Comparison of ENCODE assay signal across 8 cellular contexts in genomic region chr15:76335851-76336253, GRCh38. TPM values are rescaled to one million over a fixed set of nuclear protein-coding genes. Genes with fewer than 3 reads are reported as not detected.
DNase-seq lines count a peak whose midpoint lies in the region; ATAC-seq, FAIRE-seq and TF ChIP-seq lines count a peak whose summit lies in the region.

No MANE protein-coding gene starts in this region.

- TF ChIP-seq CTCF in CD14-positive monocyte (IDR thresholded peaks at IDR 0.05) (no peak), VCaP (conservative IDR thresholded peaks at IDR 0.05) (no peak), keratinocyte (optimal IDR thresholded peaks at IDR 0.05 in 1 of 3, IDR thresholded peaks at IDR 0.05 in 1 of 3, conservative IDR thresholded peaks at IDR 0.05 in 1 of 3; ENCODE audit: extremely low read depth in 1 of 3, insufficient read depth in 2 of 3, low read length in 3 of 3) (no peak)

- peaks cover 5% of the 10 kb centered on the region for H4K20me1 ChIP-seq in keratinocyte (ENCODE audit: control insufficient read depth, extremely low read depth, insufficient read depth, low read length)

- H3K79me2 ChIP-seq in keratinocyte (ENCODE audit: control insufficient read depth, insufficient read depth, low read length), result no peaks in the 10 kb centered on the region

- no peak for DNase-seq in CD14-positive monocyte (ENCODE audit: low spot score)
- peak; percentile 37 to 68 for DNase-seq in HAP-1 (ENCODE audit: low spot score in 2 of 2)
- DNase-seq in keratinocyte (ENCODE audit: low read depth, low spot score), result no peak
- DNase-seq in NCI-H774 (lab: John Stamatoyannopoulos, UW), result no peak
- DNase-seq in activated gamma-delta T cell (lab: John Stamatoyannopoulos, UW), result no peak
- DNase-seq in cerebellar nuclear complex (lab: John Stamatoyannopoulos, UW), result no peak

- H3K4me3 Mint-ChIP-seq in CD14-positive monocyte, result peak overlapping the region; percentile 83 to 94

- H3K9me3 Mint-ChIP-seq in CD14-positive monocyte, result peaks cover 0 to 49% (median 37%) of the 10 kb centered on the region in 7 donors

- peaks cover 58% of the 10 kb centered on the region for H3K4me1 Mint-ChIP-seq in CD14-positive monocyte

- H3K27ac Mint-ChIP-seq in CD14-positive monocyte, result peak overlapping the region; percentile 56 to 95 (median 87)

- H3K36me3 ChIP-seq in HAP-1 (replicated peaks) (peaks cover 28% of the 10 kb centered on the region), keratinocyte (ENCODE audit: control insufficient read depth in 2 of 2, extremely low read depth in 1 of 2, insufficient read depth in 2 of 2, low read length in 2 of 2) (no peaks in the 10 kb centered on the region)

- H3K4me1 ChIP-seq in HAP-1 (peaks cover 18% of the 10 kb centered on the region), keratinocyte (ENCODE audit: control insufficient read depth, extremely low read depth, insufficient read depth, low read length) (peaks cover 15% of the 10 kb centered on the region)

- in situ Hi-C loops in HAP-1 (cut with MboI; ENCODE audit: low sequenced_read_pairs), result no loop called here

- H3K36me3 Mint-ChIP-seq in CD14-positive monocyte, result peaks cover 13 to 30% of the 10 kb centered on the region in 2 donors

- H3K27me3 ChIP-seq in HAP-1 (ENCODE audit: low read depth) (no peaks in the 10 kb centered on the region), keratinocyte (ENCODE audit: control insufficient read depth, extremely low read depth, insufficient read depth, low read length) (peaks cover 70% of the 10 kb centered on the region)

- FAIRE-seq in keratinocyte (lab: Jason Lieb, UNC), result no peak

- H3K4me3 ChIP-seq in HAP-1 (peak overlapping the region; percentile 54), keratinocyte (ENCODE audit: control insufficient read depth in 2 of 3, extremely low read depth in 1 of 3, insufficient read depth in 2 of 3, low read depth in 1 of 3, low read length in 3 of 3) (peak overlapping the region in 1 of 3 experiments; percentile 52)

- peaks cover 68 to 86% (median 79%) of the 10 kb centered on the region in 3 donors for H3K27me3 Mint-ChIP-seq in CD14-positive monocyte (ENCODE audit: low read depth in 3 of 3)

- dilution Hi-C loops in keratinocyte (cut with MboI; ENCODE audit: extremely low pct_ligation_motif_present, low sequenced_read_pairs), result no loop called here

- H3K27ac ChIP-seq in VCaP (peak overlapping the region; percentile 79), keratinocyte (ENCODE audit: control insufficient read depth, insufficient read depth, low read length) (no peak overlapping the region)

- ATAC-seq in HG02571 (IDR thresholded peaks at IDR 0.05; ENCODE audit: unreplicated experiment), result no peak

- H3K9me3 ChIP-seq in HAP-1 (peaks cover 4% of the 10 kb centered on the region), keratinocyte (ENCODE audit: control insufficient read depth, low read depth, low read length) (peaks cover 4% of the 10 kb centered on the region)

- intact Hi-C loops in CD14-positive monocyte (cut with micrococcal nuclease), result no loop called here

- H3K9me1 ChIP-seq in keratinocyte (ENCODE audit: control insufficient read depth, extremely low read depth, insufficient read depth, low read length), result no peaks in the 10 kb centered on the region

- H2AFZ ChIP-seq in keratinocyte (ENCODE audit: control insufficient read depth, low read length), result no peak overlapping the region

- no peak overlapping the region for H3K9ac ChIP-seq in keratinocyte (ENCODE audit: control insufficient read depth, extremely low read depth, insufficient read depth, low read length)

- H3K4me2 ChIP-seq in keratinocyte (ENCODE audit: control insufficient read depth, extremely low read depth, insufficient read depth, low read depth, low read length), result peak overlapping the region; percentile 33

RNA-seq across cellular contexts. Expression of gene ISL2, which starts 0.7 kb away (rescaled TPM):
- polyA plus RNA-seq in CD14-positive monocyte, result under 1 TPM; 0.40 to 0.52 TPM
- polyA plus RNA-seq in keratinocyte, result not detected in 3 replicates
- not detected for polyA plus RNA-seq in keratinocyte (2011; ENCODE audit: low read depth)
- polyA plus RNA-seq in keratinocyte (2011; cell fraction: cytosol; rRNA removed), result not detected in 2 replicates
- polyA plus RNA-seq in keratinocyte (2011; cell fraction: nucleus; rRNA removed), result not detected in 2 replicates
- not detected in 2 replicates for polyA plus RNA-seq in keratinocyte (2012; ENCODE audit: low replicate concordance)
- not detected in 3 replicates for polyA minus RNA-seq in keratinocyte
- not detected for polyA minus RNA-seq in keratinocyte (2011; cell fraction: cytosol; rRNA and poly(A)+ RNA removed)
- not detected in 2 replicates for polyA minus RNA-seq in keratinocyte (2011; cell fraction: nucleus; rRNA and poly(A)+ RNA removed)

RNA-seq across cellular contexts. Expression of gene ETFA, which starts 24.6 kb away (rescaled TPM):
- polyA plus RNA-seq in CD14-positive monocyte (100 to 1,000 TPM; 166 to 178 TPM), keratinocyte (176 to 230 TPM (median 219 TPM) in 3 replicates)
- 111 TPM for polyA plus RNA-seq in keratinocyte (2011; ENCODE audit: low read depth)
- polyA plus RNA-seq in keratinocyte (2011; cell fraction: cytosol; rRNA removed), result 148 and 221 TPM in 2 replicates
- polyA plus RNA-seq in keratinocyte (2011; cell fraction: nucleus; rRNA removed), result 117 and 151 TPM in 2 replicates
- polyA plus RNA-seq in keratinocyte (2012; ENCODE audit: low replicate concordance), result 137 and 198 TPM in 2 replicates
- polyA minus RNA-seq in keratinocyte, result 40.9 to 151 TPM (median 114 TPM) in 3 replicates
- 85.4 TPM for polyA minus RNA-seq in keratinocyte (2011; cell fraction: cytosol; rRNA and poly(A)+ RNA removed)
- 32.6 and 66.9 TPM in 2 replicates for polyA minus RNA-seq in keratinocyte (2011; cell fraction: nucleus; rRNA and poly(A)+ RNA removed)

Comparison
In these comparisons a context has a peak if more than half of its experiments do, and no peak if none do; other contexts are left out.
1. DNase-seq: peak in HAP-1 (2 of 2); none in CD14-positive monocyte (single experiment), keratinocyte (single experiment), NCI-H774 (single experiment), activated gamma-delta T cell (single experiment) and cerebellar nuclear complex (0 of 2).